In the genomic region with DNA sequence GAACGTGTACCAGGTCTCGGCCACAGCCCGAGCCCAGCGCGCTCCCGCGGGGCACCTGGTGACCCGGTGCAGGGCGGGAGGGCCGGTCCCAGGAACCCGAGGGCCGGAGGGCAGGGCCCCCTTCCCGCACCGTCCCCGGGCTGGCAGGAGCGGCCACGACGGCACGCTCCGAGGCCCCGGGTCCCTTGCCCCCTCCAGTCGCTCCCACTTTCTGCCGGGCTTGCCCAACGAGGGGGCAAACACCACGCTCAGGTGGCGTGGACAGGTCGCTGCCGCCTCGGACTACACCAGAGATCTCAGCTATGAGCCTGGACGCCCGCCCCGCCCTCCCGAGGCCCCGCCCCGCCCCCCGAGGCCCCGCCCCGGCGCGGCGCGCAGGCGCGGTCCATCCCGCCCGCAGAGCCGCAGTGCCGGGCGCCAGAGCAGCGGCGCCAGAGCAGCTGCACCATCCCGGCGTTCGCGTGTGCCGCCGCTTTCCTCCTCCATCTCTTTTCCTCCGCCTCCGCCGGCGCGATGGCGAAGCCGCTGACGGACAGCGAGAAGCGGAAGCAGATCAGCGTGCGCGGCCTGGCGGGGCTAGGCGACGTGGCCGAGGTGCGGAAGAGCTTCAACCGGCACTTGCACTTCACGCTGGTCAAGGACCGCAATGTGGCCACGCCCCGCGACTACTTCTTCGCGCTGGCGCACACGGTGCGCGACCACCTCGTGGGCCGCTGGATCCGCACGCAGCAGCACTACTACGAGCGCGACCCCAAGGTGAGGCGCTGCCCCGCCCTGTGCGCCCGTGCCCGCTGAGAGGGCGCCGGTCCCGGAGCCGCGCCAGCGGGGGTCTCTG, we compare ENCODE assay signal across 1 cellular context.
TF ChIP-seq lines count a peak whose summit lies in the region.

A gene (plus strand): TSS at position 420 of the 835 bp plus-strand sequence. CDS start 94 bp downstream, at position 514.

TF ChIP-seq in K562, 482 proteins besides CTCF, POLR2A, EP300 and RAD21 (continued from another document):
- TF ChIP-seq, protein P1, sequence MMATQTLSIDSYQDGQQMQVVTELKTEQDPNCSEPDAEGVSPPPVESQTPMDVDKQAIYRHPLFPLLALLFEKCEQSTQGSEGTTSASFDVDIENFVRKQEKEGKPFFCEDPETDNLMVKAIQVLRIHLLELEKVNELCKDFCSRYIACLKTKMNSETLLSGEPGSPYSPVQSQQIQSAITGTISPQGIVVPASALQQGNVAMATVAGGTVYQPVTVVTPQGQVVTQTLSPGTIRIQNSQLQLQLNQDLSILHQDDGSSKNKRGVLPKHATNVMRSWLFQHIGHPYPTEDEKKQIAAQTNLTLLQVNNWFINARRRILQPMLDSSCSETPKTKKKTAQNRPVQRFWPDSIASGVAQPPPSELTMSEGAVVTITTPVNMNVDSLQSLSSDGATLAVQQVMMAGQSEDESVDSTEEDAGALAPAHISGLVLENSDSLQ (IDR thresholded peaks at IDR 0.05) = peak; percentile 72
- TF ChIP-seq, protein P2, sequence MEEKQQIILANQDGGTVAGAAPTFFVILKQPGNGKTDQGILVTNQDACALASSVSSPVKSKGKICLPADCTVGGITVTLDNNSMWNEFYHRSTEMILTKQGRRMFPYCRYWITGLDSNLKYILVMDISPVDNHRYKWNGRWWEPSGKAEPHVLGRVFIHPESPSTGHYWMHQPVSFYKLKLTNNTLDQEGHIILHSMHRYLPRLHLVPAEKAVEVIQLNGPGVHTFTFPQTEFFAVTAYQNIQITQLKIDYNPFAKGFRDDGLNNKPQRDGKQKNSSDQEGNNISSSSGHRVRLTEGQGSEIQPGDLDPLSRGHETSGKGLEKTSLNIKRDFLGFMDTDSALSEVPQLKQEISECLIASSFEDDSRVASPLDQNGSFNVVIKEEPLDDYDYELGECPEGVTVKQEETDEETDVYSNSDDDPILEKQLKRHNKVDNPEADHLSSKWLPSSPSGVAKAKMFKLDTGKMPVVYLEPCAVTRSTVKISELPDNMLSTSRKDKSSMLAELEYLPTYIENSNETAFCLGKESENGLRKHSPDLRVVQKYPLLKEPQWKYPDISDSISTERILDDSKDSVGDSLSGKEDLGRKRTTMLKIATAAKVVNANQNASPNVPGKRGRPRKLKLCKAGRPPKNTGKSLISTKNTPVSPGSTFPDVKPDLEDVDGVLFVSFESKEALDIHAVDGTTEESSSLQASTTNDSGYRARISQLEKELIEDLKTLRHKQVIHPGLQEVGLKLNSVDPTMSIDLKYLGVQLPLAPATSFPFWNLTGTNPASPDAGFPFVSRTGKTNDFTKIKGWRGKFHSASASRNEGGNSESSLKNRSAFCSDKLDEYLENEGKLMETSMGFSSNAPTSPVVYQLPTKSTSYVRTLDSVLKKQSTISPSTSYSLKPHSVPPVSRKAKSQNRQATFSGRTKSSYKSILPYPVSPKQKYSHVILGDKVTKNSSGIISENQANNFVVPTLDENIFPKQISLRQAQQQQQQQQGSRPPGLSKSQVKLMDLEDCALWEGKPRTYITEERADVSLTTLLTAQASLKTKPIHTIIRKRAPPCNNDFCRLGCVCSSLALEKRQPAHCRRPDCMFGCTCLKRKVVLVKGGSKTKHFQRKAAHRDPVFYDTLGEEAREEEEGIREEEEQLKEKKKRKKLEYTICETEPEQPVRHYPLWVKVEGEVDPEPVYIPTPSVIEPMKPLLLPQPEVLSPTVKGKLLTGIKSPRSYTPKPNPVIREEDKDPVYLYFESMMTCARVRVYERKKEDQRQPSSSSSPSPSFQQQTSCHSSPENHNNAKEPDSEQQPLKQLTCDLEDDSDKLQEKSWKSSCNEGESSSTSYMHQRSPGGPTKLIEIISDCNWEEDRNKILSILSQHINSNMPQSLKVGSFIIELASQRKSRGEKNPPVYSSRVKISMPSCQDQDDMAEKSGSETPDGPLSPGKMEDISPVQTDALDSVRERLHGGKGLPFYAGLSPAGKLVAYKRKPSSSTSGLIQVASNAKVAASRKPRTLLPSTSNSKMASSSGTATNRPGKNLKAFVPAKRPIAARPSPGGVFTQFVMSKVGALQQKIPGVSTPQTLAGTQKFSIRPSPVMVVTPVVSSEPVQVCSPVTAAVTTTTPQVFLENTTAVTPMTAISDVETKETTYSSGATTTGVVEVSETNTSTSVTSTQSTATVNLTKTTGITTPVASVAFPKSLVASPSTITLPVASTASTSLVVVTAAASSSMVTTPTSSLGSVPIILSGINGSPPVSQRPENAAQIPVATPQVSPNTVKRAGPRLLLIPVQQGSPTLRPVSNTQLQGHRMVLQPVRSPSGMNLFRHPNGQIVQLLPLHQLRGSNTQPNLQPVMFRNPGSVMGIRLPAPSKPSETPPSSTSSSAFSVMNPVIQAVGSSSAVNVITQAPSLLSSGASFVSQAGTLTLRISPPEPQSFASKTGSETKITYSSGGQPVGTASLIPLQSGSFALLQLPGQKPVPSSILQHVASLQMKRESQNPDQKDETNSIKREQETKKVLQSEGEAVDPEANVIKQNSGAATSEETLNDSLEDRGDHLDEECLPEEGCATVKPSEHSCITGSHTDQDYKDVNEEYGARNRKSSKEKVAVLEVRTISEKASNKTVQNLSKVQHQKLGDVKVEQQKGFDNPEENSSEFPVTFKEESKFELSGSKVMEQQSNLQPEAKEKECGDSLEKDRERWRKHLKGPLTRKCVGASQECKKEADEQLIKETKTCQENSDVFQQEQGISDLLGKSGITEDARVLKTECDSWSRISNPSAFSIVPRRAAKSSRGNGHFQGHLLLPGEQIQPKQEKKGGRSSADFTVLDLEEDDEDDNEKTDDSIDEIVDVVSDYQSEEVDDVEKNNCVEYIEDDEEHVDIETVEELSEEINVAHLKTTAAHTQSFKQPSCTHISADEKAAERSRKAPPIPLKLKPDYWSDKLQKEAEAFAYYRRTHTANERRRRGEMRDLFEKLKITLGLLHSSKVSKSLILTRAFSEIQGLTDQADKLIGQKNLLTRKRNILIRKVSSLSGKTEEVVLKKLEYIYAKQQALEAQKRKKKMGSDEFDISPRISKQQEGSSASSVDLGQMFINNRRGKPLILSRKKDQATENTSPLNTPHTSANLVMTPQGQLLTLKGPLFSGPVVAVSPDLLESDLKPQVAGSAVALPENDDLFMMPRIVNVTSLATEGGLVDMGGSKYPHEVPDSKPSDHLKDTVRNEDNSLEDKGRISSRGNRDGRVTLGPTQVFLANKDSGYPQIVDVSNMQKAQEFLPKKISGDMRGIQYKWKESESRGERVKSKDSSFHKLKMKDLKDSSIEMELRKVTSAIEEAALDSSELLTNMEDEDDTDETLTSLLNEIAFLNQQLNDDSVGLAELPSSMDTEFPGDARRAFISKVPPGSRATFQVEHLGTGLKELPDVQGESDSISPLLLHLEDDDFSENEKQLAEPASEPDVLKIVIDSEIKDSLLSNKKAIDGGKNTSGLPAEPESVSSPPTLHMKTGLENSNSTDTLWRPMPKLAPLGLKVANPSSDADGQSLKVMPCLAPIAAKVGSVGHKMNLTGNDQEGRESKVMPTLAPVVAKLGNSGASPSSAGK (IDR thresholded peaks at IDR 0.05) = peak; percentile 80
- TF ChIP-seq, protein P3, sequence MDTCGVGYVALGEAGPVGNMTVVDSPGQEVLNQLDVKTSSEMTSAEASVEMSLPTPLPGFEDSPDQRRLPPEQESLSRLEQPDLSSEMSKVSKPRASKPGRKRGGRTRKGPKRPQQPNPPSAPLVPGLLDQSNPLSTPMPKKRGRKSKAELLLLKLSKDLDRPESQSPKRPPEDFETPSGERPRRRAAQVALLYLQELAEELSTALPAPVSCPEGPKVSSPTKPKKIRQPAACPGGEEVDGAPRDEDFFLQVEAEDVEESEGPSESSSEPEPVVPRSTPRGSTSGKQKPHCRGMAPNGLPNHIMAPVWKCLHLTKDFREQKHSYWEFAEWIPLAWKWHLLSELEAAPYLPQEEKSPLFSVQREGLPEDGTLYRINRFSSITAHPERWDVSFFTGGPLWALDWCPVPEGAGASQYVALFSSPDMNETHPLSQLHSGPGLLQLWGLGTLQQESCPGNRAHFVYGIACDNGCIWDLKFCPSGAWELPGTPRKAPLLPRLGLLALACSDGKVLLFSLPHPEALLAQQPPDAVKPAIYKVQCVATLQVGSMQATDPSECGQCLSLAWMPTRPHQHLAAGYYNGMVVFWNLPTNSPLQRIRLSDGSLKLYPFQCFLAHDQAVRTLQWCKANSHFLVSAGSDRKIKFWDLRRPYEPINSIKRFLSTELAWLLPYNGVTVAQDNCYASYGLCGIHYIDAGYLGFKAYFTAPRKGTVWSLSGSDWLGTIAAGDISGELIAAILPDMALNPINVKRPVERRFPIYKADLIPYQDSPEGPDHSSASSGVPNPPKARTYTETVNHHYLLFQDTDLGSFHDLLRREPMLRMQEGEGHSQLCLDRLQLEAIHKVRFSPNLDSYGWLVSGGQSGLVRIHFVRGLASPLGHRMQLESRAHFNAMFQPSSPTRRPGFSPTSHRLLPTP (IDR thresholded peaks at IDR 0.05; ENCODE audit: borderline replicate concordance, extremely low read depth, insufficient read length) = no peak
- no peak for TF ChIP-seq LCOR (CRISPR knock-in tag; IDR thresholded peaks at IDR 0.05)
- TF ChIP-seq, protein P4, sequence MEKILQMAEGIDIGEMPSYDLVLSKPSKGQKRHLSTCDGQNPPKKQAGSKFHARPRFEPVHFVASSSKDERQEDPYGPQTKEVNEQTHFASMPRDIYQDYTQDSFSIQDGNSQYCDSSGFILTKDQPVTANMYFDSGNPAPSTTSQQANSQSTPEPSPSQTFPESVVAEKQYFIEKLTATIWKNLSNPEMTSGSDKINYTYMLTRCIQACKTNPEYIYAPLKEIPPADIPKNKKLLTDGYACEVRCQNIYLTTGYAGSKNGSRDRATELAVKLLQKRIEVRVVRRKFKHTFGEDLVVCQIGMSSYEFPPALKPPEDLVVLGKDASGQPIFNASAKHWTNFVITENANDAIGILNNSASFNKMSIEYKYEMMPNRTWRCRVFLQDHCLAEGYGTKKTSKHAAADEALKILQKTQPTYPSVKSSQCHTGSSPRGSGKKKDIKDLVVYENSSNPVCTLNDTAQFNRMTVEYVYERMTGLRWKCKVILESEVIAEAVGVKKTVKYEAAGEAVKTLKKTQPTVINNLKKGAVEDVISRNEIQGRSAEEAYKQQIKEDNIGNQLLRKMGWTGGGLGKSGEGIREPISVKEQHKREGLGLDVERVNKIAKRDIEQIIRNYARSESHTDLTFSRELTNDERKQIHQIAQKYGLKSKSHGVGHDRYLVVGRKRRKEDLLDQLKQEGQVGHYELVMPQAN (IDR thresholded peaks at IDR 0.05; ENCODE audit: borderline replicate concordance) = peak; percentile 50; the same call in 1 of the 2 replicates
- TF ChIP-seq ZC3H8 (IDR thresholded peaks at IDR 0.05) = no peak
- TF ChIP-seq, protein P5, sequence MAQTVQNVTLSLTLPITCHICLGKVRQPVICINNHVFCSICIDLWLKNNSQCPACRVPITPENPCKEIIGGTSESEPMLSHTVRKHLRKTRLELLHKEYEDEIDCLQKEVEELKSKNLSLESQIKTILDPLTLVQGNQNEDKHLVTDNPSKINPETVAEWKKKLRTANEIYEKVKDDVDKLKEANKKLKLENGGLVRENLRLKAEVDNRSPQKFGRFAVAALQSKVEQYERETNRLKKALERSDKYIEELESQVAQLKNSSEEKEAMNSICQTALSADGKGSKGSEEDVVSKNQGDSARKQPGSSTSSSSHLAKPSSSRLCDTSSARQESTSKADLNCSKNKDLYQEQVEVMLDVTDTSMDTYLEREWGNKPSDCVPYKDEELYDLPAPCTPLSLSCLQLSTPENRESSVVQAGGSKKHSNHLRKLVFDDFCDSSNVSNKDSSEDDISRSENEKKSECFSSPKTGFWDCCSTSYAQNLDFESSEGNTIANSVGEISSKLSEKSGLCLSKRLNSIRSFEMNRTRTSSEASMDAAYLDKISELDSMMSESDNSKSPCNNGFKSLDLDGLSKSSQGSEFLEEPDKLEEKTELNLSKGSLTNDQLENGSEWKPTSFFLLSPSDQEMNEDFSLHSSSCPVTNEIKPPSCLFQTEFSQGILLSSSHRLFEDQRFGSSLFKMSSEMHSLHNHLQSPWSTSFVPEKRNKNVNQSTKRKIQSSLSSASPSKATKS (CRISPR knock-in tag; IDR thresholded peaks at IDR 0.05) = no peak
